ENCODE assay signal across 8 cellular contexts in genomic region chr19:10335149-10336053, GRCh38. TPM values are rescaled to one million over a fixed set of nuclear protein-coding genes. Genes with fewer than 3 reads are reported as not detected.
DNase-seq lines count a peak whose midpoint lies in the region; ATAC-seq and TF ChIP-seq lines count a peak whose summit lies in the region.

No MANE protein-coding gene starts in this region.

- H3K4me1 Mint-ChIP-seq in activated CD4-positive, alpha-beta T cell treated with anti-CD3 and anti-CD28 coated beads, Interleukin-2, amount 10 ng/mL, durations not matched to agents 7 days and 5 days = peaks cover 58% of the 10 kb centered on the region

- H3K4me1 ChIP-seq in mesenchymal stem cell (ENCODE audit: control insufficient read depth, insufficient read depth, low read depth, low read length) (peaks cover 21% of the 10 kb centered on the region), upper lobe of left lung (peaks cover 21 to 50% (median 26%) of the 10 kb centered on the region in 4 donors)

- TF ChIP-seq CTCF in coronary artery (IDR thresholded peaks at IDR 0.05) = no peak
- TF ChIP-seq CTCF in upper lobe of left lung (IDR thresholded peaks at IDR 0.05) = peak in 1 of 6 experiments; percentile 1

- H3K9ac ChIP-seq in mesenchymal stem cell (ENCODE audit: low read length) = peak overlapping the region; percentile 58

- H3K27me3 Mint-ChIP-seq in activated CD4-positive, alpha-beta T cell treated with anti-CD3 and anti-CD28 coated beads, Interleukin-2, amount 10 ng/mL, durations not matched to agents 7 days and 5 days = no peaks in the 10 kb centered on the region

- CTCF ChIA-PET in activated CD4-positive, alpha-beta T cell treated with anti-CD3 and anti-CD28 coated beads, Interleukin-2, amount 10 ng/mL, durations not matched to agents 7 days and 5 days (lab: Charles Lee) = interaction anchor here (0.8 to 2.1 kb wide), 4 partner anchors 54 to 83 kb away, joined by 3 to 8 read pairs (median 3); no protein-coding TSS in a partner anchor

- no peak overlapping the region for H2AK5ac ChIP-seq in mesenchymal stem cell (ENCODE audit: low read length, severe bottlenecking)

- TF ChIP-seq POLR2A in upper lobe of left lung (IDR thresholded peaks at IDR 0.05) = no peak

- H2AFZ ChIP-seq in mesenchymal stem cell (ENCODE audit: low read depth, low read length) = no peak overlapping the region

- H2BK5ac ChIP-seq in mesenchymal stem cell (ENCODE audit: low read depth, low read length, poor library complexity, severe bottlenecking) = no peak overlapping the region

- no peaks in the 10 kb centered on the region for H3K9me3 ChIP-seq in mesenchymal stem cell (ENCODE audit: control insufficient read depth, low read length)
- no peaks in the 10 kb centered on the region for H3K9me3 ChIP-seq in upper lobe of left lung

- H3K27me3 ChIP-seq in mesenchymal stem cell (ENCODE audit: control insufficient read depth in 1 of 2, insufficient read depth in 1 of 2, low read length in 2 of 2) = peaks cover 0 to 3% of the 10 kb centered on the region in 2 experiments
- no peaks in the 10 kb centered on the region for H3K27me3 ChIP-seq in upper lobe of left lung

- peak overlapping the region in 1 of 2 experiments; percentile 33 for H2BK12ac ChIP-seq in mesenchymal stem cell (ENCODE audit: low read length in 2 of 2)

- no peak overlapping the region for H3K4me2 ChIP-seq in mesenchymal stem cell (ENCODE audit: low read length, poor library complexity, severe bottlenecking)

- no peak for TF ChIP-seq EP300 in upper lobe of left lung (IDR thresholded peaks at IDR 0.05)

- peak overlapping the region; percentile 86 for H3K4me3 ChIP-seq in coronary artery
- peak overlapping the region in 1 of 2 experiments; percentile 97 for H3K4me3 ChIP-seq in mesenchymal stem cell (ENCODE audit: insufficient read depth in 1 of 2, low read depth in 1 of 2, low read length in 2 of 2)
- H3K4me3 ChIP-seq in upper lobe of left lung = peak overlapping the region in 3 of 4 donors; percentile 61 to 84 (median 65)

- H3K27ac ChIP-seq in coronary artery = peak overlapping the region in 1 of 2 donors; percentile 95
- no peak overlapping the region for H3K27ac ChIP-seq in mesenchymal stem cell (ENCODE audit: low read length, poor library complexity, severe bottlenecking)
- peak overlapping the region in 3 of 4 donors; percentile 68 to 88 (median 86) for H3K27ac ChIP-seq in upper lobe of left lung

- H3K9me3 Mint-ChIP-seq in activated CD4-positive, alpha-beta T cell treated with anti-CD3 and anti-CD28 coated beads, Interleukin-2, amount 10 ng/mL, durations not matched to agents 7 days and 5 days = no peaks in the 10 kb centered on the region

- ATAC-seq in upper lobe of left lung (ENCODE audit: low FRiP score in 2 of 2) (no peak), GM18858 (IDR thresholded peaks at IDR 0.05; ENCODE audit: unreplicated experiment) (no peak)

- H2BK15ac ChIP-seq in mesenchymal stem cell (ENCODE audit: low read depth, poor library complexity, severe bottlenecking) = peak overlapping the region; percentile 6

- DNase-seq in activated CD4-positive, alpha-beta T cell treated with anti-CD3 and anti-CD28 coated beads, Interleukin-2, amount 10 ng/mL, durations not matched to agents 7 days and 5 days = no peak
- no peak for DNase-seq in activated CD4-positive, alpha-beta T cell treated with anti-CD3 and anti-CD28 coated beads for 48 hours
- DNase-seq in coronary artery (ENCODE audit: low spot score) (no peak), mesenchymal stem cell (no peak), upper lobe of left lung (peak in 1 of 2 donors; percentile 73), GM19240 (ENCODE audit: insufficient read length, low spot score) (no peak), NCI-H1105 treated with DMSO at 0.1 percent for 48 hours (lab: John Stamatoyannopoulos, UW) (no peak)

- peak overlapping the region in 1 of 2 experiments; percentile 6 for H3K4ac ChIP-seq in mesenchymal stem cell (ENCODE audit: low read depth in 1 of 2, low read length in 2 of 2)

- no peak overlapping the region for H3K14ac ChIP-seq in mesenchymal stem cell (ENCODE audit: low read length in 2 of 2)

- no peak overlapping the region for H2BK120ac ChIP-seq in mesenchymal stem cell (ENCODE audit: low read depth, low read length)

- no peak overlapping the region for H3K4me3 Mint-ChIP-seq in activated CD4-positive, alpha-beta T cell treated with anti-CD3 and anti-CD28 coated beads, Interleukin-2, amount 10 ng/mL, durations not matched to agents 7 days and 5 days

- peak overlapping the region; percentile 70 for H4K91ac ChIP-seq in mesenchymal stem cell (ENCODE audit: low read length)

- H3K36me3 Mint-ChIP-seq in activated CD4-positive, alpha-beta T cell treated with anti-CD3 and anti-CD28 coated beads, Interleukin-2, amount 10 ng/mL, durations not matched to agents 7 days and 5 days (ENCODE audit: low read depth) = peaks cover 37% of the 10 kb centered on the region

- peaks cover 9% of the 10 kb centered on the region for H3K79me1 ChIP-seq in mesenchymal stem cell (replicated peaks; ENCODE audit: low read length, poor library complexity, severe bottlenecking)

- H3K18ac ChIP-seq in mesenchymal stem cell (ENCODE audit: low read depth in 1 of 2, low read length in 2 of 2) = peak overlapping the region; percentile 19 to 40

- H3K23ac ChIP-seq in mesenchymal stem cell (ENCODE audit: low read length in 2 of 2) = no peak overlapping the region

- POLR2A ChIA-PET in activated CD4-positive, alpha-beta T cell treated with anti-CD3 and anti-CD28 coated beads, Interleukin-2, amount 10 ng/mL, durations not matched to agents 7 days and 5 days (lab: Charles Lee) = no interaction called here

- peaks cover under 1 to 2% of the 10 kb centered on the region in 2 experiments for H3K36me3 ChIP-seq in mesenchymal stem cell (ENCODE audit: control insufficient read depth in 1 of 2, insufficient read depth in 2 of 2, low read depth in 1 of 2, low read length in 2 of 2)
- H3K36me3 ChIP-seq in upper lobe of left lung = peaks cover 0 to 3% (median under 1%) of the 10 kb centered on the region in 4 donors

- H4K8ac ChIP-seq in mesenchymal stem cell (ENCODE audit: low read length) = peak overlapping the region; percentile 52

- peak overlapping the region; percentile 19 for H3K27ac Mint-ChIP-seq in activated CD4-positive, alpha-beta T cell treated with anti-CD3 and anti-CD28 coated beads, Interleukin-2, amount 10 ng/mL, durations not matched to agents 7 days and 5 days

- 51% methylated on average over 46 of the region's 46 CpGs for WGBS in mesenchymal stem cell
- WGBS in upper lobe of left lung, 2 donors = 47 to 51% methylated on average over 16 to 35 of the region's 46 CpGs

RNA-seq across cellular contexts. Expression of gene RAVER1, which starts 2.1 kb away (rescaled TPM):
- total RNA-seq in activated CD4-positive, alpha-beta T cell treated with anti-CD3 and anti-CD28 coated beads, Interleukin-2, amount 10 ng/mL, durations not matched to agents 7 days and 5 days = 10 to 100 TPM; 69.3 to 75.6 TPM
- 24.7 TPM for polyA plus RNA-seq in mesenchymal stem cell (2013, experiment 1 of 2)
- polyA plus RNA-seq in mesenchymal stem cell (2013, experiment 2 of 2) = 24.2 TPM
- total RNA-seq in upper lobe of left lung = 10 to 100 TPM; 17.8 to 49.9 (median 37.2) TPM

RNA-seq across cellular contexts. Expression of gene ICAM3, which starts 4.0 kb away (rescaled TPM):
- 100 to 1,000 TPM; 230 to 233 TPM for total RNA-seq in activated CD4-positive, alpha-beta T cell treated with anti-CD3 and anti-CD28 coated beads, Interleukin-2, amount 10 ng/mL, durations not matched to agents 7 days and 5 days
- 9.2 TPM for polyA plus RNA-seq in mesenchymal stem cell (2013, experiment 1 of 2)
- polyA plus RNA-seq in mesenchymal stem cell (2013, experiment 2 of 2) = 9.8 TPM
- 10 to 100 TPM; 12.7 to 53.9 (median 20.5) TPM for total RNA-seq in upper lobe of left lung

RNA-seq across cellular contexts. Expression of gene FDX2, which starts 19.6 kb away (rescaled TPM):
- total RNA-seq in activated CD4-positive, alpha-beta T cell treated with anti-CD3 and anti-CD28 coated beads, Interleukin-2, amount 10 ng/mL, durations not matched to agents 7 days and 5 days = 1 to 10 TPM; 5.5 to 9.0 TPM
- 21.8 TPM for polyA plus RNA-seq in mesenchymal stem cell (2013, experiment 1 of 2)
- 22.8 TPM for polyA plus RNA-seq in mesenchymal stem cell (2013, experiment 2 of 2)
- 10 to 100 TPM; 16.6 to 27.5 (median 26.0) TPM for total RNA-seq in upper lobe of left lung

RNA-seq across cellular contexts. Expression of gene ZGLP1, which starts 25.8 kb away (rescaled TPM):
- total RNA-seq in activated CD4-positive, alpha-beta T cell treated with anti-CD3 and anti-CD28 coated beads, Interleukin-2, amount 10 ng/mL, durations not matched to agents 7 days and 5 days = 1 to 10 TPM; 1.6 to 3.4 TPM
- polyA plus RNA-seq in mesenchymal stem cell (2013, experiment 1 of 2) = 1.0 TPM
- polyA plus RNA-seq in mesenchymal stem cell (2013, experiment 2 of 2) = 1.2 TPM
- total RNA-seq in upper lobe of left lung = 10 to 100 TPM in 1 of 6 donors, 1 to 10 TPM in 5; 1.8 to 21.6 (median 5.4) TPM

RNA-seq across cellular contexts. Expression of gene TYK2, which starts 45.0 kb away (rescaled TPM):
- total RNA-seq in activated CD4-positive, alpha-beta T cell treated with anti-CD3 and anti-CD28 coated beads, Interleukin-2, amount 10 ng/mL, durations not matched to agents 7 days and 5 days = 100 to 1,000 TPM; 251 to 263 TPM
- 66.7 TPM for polyA plus RNA-seq in mesenchymal stem cell (2013, experiment 1 of 2)
- polyA plus RNA-seq in mesenchymal stem cell (2013, experiment 2 of 2) = 65.7 TPM
- total RNA-seq in upper lobe of left lung = 100 to 1,000 TPM in 5 of 6 donors, 10 to 100 TPM in 1; 91.5 to 569 (median 152) TPM

Comparison
In these comparisons a context has a peak if more than half of its experiments do, and no peak if none do; other contexts are left out.
1. RNA of gene ICAM3, which starts 4.0 kb away (total RNA-seq): 230 to 233 TPM in activated CD4-positive, alpha-beta T cell treated with anti-CD3 and anti-CD28 coated beads, Interleukin-2, amount 10 ng/mL, durations not matched to agents 7 days and 5 days; 12.7 to 53.9 TPM in upper lobe of left lung; every median in the first group is over 4 times any median in the second.